Comparison of ENCODE assay signal across 1 cellular context in the genomic region with DNA sequence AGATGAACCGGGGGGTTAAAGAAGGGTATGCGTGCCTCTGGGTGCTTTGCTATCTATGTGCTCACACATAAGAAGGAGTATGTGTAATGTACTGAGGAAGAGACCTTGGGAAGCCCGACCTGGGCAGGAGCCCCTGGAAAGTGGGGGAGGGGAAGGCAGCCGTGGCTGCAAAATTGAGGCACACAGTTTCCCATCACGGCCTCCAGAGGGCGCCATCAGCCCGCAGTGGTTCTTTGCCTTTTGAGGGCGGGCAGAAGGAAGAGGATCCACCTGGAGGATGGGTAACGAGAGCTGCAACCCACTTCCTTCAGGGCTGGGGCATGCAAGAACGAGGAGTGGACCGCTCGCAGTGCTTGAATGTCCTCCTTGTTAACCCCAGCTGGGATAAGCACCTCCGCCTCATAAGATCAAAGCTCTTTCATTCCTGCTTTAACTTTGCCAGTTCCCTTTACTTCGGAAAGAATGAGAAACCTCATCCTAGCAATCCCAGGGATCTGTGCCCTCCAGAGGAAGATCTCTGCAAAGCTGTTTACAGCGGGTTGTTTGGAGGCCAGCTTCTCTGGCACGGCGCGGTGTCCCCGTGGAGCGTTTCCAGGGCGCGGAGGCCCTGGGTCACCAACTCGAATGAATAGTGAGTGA.
TF ChIP-seq lines count a peak whose summit lies in the region.

No MANE protein-coding gene starts in this region.

TF ChIP-seq in HepG2, 621 proteins besides CTCF, POLR2A, EP300 and RAD21 (continued from another document and continues in another):
- TF ChIP-seq, protein P1, sequence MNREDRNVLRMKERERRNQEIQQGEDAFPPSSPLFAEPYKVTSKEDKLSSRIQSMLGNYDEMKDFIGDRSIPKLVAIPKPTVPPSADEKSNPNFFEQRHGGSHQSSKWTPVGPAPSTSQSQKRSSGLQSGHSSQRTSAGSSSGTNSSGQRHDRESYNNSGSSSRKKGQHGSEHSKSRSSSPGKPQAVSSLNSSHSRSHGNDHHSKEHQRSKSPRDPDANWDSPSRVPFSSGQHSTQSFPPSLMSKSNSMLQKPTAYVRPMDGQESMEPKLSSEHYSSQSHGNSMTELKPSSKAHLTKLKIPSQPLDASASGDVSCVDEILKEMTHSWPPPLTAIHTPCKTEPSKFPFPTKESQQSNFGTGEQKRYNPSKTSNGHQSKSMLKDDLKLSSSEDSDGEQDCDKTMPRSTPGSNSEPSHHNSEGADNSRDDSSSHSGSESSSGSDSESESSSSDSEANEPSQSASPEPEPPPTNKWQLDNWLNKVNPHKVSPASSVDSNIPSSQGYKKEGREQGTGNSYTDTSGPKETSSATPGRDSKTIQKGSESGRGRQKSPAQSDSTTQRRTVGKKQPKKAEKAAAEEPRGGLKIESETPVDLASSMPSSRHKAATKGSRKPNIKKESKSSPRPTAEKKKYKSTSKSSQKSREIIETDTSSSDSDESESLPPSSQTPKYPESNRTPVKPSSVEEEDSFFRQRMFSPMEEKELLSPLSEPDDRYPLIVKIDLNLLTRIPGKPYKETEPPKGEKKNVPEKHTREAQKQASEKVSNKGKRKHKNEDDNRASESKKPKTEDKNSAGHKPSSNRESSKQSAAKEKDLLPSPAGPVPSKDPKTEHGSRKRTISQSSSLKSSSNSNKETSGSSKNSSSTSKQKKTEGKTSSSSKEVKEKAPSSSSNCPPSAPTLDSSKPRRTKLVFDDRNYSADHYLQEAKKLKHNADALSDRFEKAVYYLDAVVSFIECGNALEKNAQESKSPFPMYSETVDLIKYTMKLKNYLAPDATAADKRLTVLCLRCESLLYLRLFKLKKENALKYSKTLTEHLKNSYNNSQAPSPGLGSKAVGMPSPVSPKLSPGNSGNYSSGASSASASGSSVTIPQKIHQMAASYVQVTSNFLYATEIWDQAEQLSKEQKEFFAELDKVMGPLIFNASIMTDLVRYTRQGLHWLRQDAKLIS (CRISPR knock-in tag; IDR thresholded peaks at IDR 0.05): no peak
- peak; percentile 17; the same call in 1 of the 2 replicates for TF ChIP-seq SAP130 (CRISPR knock-in tag; IDR thresholded peaks at IDR 0.05; ENCODE audit: low read depth)
- TF ChIP-seq REL (CRISPR knock-in tag; conservative IDR thresholded peaks at IDR 0.05): no peak
- TF ChIP-seq, protein P2, sequence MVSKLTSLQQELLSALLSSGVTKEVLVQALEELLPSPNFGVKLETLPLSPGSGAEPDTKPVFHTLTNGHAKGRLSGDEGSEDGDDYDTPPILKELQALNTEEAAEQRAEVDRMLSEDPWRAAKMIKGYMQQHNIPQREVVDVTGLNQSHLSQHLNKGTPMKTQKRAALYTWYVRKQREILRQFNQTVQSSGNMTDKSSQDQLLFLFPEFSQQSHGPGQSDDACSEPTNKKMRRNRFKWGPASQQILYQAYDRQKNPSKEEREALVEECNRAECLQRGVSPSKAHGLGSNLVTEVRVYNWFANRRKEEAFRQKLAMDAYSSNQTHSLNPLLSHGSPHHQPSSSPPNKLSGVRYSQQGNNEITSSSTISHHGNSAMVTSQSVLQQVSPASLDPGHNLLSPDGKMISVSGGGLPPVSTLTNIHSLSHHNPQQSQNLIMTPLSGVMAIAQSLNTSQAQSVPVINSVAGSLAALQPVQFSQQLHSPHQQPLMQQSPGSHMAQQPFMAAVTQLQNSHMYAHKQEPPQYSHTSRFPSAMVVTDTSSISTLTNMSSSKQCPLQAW (CRISPR knock-in tag; IDR thresholded peaks at IDR 0.05): 0 out of 2 replicates have a peak, but pooled peaks have one; percentile 31
- 0 out of 2 replicates have a peak, but pooled peaks have one; percentile 37 for TF ChIP-seq KLF11 (CRISPR knock-in tag; IDR thresholded peaks at IDR 0.05)
- TF ChIP-seq, protein P3, sequence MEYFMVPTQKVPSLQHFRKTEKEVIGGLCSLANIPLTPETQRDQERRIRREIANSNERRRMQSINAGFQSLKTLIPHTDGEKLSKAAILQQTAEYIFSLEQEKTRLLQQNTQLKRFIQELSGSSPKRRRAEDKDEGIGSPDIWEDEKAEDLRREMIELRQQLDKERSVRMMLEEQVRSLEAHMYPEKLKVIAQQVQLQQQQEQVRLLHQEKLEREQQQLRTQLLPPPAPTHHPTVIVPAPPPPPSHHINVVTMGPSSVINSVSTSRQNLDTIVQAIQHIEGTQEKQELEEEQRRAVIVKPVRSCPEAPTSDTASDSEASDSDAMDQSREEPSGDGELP (IDR thresholded peaks at IDR 0.05; ENCODE audit: borderline replicate concordance, low read depth): no peak
- TF ChIP-seq, protein P4, sequence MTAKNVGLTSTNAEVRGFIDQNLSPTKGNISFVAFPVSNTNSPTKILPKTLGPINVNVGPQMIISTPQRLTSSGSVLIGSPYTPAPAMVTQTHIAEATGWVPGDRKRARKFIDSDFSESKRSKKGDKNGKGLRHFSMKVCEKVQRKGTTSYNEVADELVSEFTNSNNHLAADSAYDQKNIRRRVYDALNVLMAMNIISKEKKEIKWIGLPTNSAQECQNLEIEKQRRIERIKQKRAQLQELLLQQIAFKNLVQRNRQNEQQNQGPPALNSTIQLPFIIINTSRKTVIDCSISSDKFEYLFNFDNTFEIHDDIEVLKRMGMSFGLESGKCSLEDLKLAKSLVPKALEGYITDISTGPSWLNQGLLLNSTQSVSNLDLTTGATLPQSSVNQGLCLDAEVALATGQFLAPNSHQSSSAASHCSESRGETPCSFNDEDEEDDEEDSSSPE (CRISPR knock-in tag; IDR thresholded peaks at IDR 0.05): 0 out of 2 replicates have a peak, but pooled peaks have one; percentile 37
- TF ChIP-seq ZMYM4 (CRISPR knock-in tag; IDR thresholded peaks at IDR 0.05): peak; percentile 43; the same call in 1 of the 2 replicates
- TF ChIP-seq SALL1 (CRISPR knock-in tag; IDR thresholded peaks at IDR 0.05): peak; percentile 56; the same call in 1 of the 2 replicates
- TF ChIP-seq, protein P5, sequence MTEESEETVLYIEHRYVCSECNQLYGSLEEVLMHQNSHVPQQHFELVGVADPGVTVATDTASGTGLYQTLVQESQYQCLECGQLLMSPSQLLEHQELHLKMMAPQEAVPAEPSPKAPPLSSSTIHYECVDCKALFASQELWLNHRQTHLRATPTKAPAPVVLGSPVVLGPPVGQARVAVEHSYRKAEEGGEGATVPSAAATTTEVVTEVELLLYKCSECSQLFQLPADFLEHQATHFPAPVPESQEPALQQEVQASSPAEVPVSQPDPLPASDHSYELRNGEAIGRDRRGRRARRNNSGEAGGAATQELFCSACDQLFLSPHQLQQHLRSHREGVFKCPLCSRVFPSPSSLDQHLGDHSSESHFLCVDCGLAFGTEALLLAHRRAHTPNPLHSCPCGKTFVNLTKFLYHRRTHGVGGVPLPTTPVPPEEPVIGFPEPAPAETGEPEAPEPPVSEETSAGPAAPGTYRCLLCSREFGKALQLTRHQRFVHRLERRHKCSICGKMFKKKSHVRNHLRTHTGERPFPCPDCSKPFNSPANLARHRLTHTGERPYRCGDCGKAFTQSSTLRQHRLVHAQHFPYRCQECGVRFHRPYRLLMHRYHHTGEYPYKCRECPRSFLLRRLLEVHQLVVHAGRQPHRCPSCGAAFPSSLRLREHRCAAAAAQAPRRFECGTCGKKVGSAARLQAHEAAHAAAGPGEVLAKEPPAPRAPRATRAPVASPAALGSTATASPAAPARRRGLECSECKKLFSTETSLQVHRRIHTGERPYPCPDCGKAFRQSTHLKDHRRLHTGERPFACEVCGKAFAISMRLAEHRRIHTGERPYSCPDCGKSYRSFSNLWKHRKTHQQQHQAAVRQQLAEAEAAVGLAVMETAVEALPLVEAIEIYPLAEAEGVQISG (CRISPR knock-in tag; IDR thresholded peaks at IDR 0.05): 0 out of 2 replicates have a peak, but pooled peaks have one; percentile 21
- TF ChIP-seq ZNF331 (CRISPR knock-in tag; IDR thresholded peaks at IDR 0.05): 0 out of 2 replicates have a peak, but pooled peaks have one; percentile 24
- TF ChIP-seq, protein P6, sequence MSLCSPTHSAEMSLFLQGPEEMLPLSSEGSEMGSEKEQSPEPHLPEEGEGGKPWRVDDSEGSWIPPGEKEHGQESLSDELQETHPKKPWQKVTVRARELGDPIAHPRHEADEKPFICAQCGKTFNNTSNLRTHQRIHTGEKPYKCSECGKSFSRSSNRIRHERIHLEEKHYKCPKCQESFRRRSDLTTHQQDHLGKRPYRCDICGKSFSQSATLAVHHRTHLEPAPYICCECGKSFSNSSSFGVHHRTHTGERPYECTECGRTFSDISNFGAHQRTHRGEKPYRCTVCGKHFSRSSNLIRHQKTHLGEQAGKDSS (CRISPR knock-in tag; IDR thresholded peaks at IDR 0.05; ENCODE audit: borderline replicate concordance, low read depth): 0 out of 2 replicates have a peak, but pooled peaks have one; percentile 23
- no peak for TF ChIP-seq ZNF124 (CRISPR knock-in tag; IDR thresholded peaks at IDR 0.05)
- TF ChIP-seq MXD4 (CRISPR knock-in tag; IDR thresholded peaks at IDR 0.05): no peak
- TF ChIP-seq XRCC5 (optimal IDR thresholded peaks at IDR 0.05; ENCODE audit: low read length): peak; percentile 83
- no peak for TF ChIP-seq ATF1 (CRISPR knock-in tag; IDR thresholded peaks at IDR 0.05)
- TF ChIP-seq SIN3B (IDR thresholded peaks at IDR 0.05; ENCODE audit: low read length): no peak
- TF ChIP-seq KDM2A (CRISPR knock-in tag; IDR thresholded peaks at IDR 0.05; ENCODE audit: borderline replicate concordance, low read depth): peak; percentile 43; the same call in 1 of the 2 replicates
- TF ChIP-seq GATAD2A (CRISPR knock-in tag; IDR thresholded peaks at IDR 0.05): peak; percentile 44; the same call in 1 of the 2 replicates
- TF ChIP-seq ZNF768 (CRISPR knock-in tag; IDR thresholded peaks at IDR 0.05): 0 out of 2 replicates have a peak, but pooled peaks have one; percentile 18
- peak; percentile 62; the same call in 1 of the 2 replicates for TF ChIP-seq ELF3 (CRISPR knock-in tag; IDR thresholded peaks at IDR 0.05)
- TF ChIP-seq ATF7 (IDR thresholded peaks at IDR 0.05): no peak
- TF ChIP-seq ATF7 (CRISPR knock-in tag; IDR thresholded peaks at IDR 0.05): peak; percentile 35; the same call in 1 of the 2 replicates
- TF ChIP-seq ZNF274 (CRISPR knock-in tag; IDR thresholded peaks at IDR 0.05): no peak
- TF ChIP-seq ZKSCAN1 (IDR thresholded peaks at IDR 0.05; ENCODE audit: low read length): no peak
- 0 out of 2 replicates have a peak, but pooled peaks have one; percentile 21 for TF ChIP-seq RXRB (CRISPR knock-in tag; IDR thresholded peaks at IDR 0.05; ENCODE audit: borderline replicate concordance)
- TF ChIP-seq MBNL3 (CRISPR knock-in tag; conservative IDR thresholded peaks at IDR 0.05): no peak
- TF ChIP-seq RXRA (CRISPR knock-in tag; IDR thresholded peaks at IDR 0.05): 0 out of 2 replicates have a peak, but pooled peaks have one; percentile 22
- TF ChIP-seq, protein P7, sequence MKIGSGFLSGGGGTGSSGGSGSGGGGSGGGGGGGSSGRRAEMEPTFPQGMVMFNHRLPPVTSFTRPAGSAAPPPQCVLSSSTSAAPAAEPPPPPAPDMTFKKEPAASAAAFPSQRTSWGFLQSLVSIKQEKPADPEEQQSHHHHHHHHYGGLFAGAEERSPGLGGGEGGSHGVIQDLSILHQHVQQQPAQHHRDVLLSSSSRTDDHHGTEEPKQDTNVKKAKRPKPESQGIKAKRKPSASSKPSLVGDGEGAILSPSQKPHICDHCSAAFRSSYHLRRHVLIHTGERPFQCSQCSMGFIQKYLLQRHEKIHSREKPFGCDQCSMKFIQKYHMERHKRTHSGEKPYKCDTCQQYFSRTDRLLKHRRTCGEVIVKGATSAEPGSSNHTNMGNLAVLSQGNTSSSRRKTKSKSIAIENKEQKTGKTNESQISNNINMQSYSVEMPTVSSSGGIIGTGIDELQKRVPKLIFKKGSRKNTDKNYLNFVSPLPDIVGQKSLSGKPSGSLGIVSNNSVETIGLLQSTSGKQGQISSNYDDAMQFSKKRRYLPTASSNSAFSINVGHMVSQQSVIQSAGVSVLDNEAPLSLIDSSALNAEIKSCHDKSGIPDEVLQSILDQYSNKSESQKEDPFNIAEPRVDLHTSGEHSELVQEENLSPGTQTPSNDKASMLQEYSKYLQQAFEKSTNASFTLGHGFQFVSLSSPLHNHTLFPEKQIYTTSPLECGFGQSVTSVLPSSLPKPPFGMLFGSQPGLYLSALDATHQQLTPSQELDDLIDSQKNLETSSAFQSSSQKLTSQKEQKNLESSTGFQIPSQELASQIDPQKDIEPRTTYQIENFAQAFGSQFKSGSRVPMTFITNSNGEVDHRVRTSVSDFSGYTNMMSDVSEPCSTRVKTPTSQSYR (CRISPR knock-in tag; IDR thresholded peaks at IDR 0.05; ENCODE audit: borderline replicate concordance): peak; percentile 97
- TF ChIP-seq FLYWCH1 (CRISPR knock-in tag; IDR thresholded peaks at IDR 0.05): no peak
- TF ChIP-seq, protein P8, sequence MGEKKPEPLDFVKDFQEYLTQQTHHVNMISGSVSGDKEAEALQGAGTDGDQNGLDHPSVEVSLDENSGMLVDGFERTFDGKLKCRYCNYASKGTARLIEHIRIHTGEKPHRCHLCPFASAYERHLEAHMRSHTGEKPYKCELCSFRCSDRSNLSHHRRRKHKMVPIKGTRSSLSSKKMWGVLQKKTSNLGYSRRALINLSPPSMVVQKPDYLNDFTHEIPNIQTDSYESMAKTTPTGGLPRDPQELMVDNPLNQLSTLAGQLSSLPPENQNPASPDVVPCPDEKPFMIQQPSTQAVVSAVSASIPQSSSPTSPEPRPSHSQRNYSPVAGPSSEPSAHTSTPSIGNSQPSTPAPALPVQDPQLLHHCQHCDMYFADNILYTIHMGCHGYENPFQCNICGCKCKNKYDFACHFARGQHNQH (CRISPR knock-in tag; IDR thresholded peaks at IDR 0.05): peak; percentile 41; the same call in 1 of the 2 replicates
- peak; percentile 12 for TF ChIP-seq TEAD3 (CRISPR knock-in tag; optimal IDR thresholded peaks at IDR 0.05; ENCODE audit: borderline replicate concordance)
- peak; percentile 86 for TF ChIP-seq STAG1 (CRISPR knock-in tag; IDR thresholded peaks at IDR 0.05)
- TF ChIP-seq GATAD1 (CRISPR knock-in tag; IDR thresholded peaks at IDR 0.05): peak; percentile 31; the same call in 1 of the 2 replicates
- TF ChIP-seq NRL (CRISPR knock-in tag; IDR thresholded peaks at IDR 0.05; ENCODE audit: borderline replicate concordance): 0 out of 2 replicates have a peak, but pooled peaks have one; percentile 19
- TF ChIP-seq, protein P9, sequence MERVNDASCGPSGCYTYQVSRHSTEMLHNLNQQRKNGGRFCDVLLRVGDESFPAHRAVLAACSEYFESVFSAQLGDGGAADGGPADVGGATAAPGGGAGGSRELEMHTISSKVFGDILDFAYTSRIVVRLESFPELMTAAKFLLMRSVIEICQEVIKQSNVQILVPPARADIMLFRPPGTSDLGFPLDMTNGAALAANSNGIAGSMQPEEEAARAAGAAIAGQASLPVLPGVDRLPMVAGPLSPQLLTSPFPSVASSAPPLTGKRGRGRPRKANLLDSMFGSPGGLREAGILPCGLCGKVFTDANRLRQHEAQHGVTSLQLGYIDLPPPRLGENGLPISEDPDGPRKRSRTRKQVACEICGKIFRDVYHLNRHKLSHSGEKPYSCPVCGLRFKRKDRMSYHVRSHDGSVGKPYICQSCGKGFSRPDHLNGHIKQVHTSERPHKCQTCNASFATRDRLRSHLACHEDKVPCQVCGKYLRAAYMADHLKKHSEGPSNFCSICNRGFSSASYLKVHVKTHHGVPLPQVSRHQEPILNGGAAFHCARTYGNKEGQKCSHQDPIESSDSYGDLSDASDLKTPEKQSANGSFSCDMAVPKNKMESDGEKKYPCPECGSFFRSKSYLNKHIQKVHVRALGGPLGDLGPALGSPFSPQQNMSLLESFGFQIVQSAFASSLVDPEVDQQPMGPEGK (CRISPR knock-in tag; IDR thresholded peaks at IDR 0.05): peak; percentile 12; the same call in 1 of the 2 replicates
- TF ChIP-seq ZNF777 (CRISPR knock-in tag; IDR thresholded peaks at IDR 0.05): no peak
- peak; percentile 74; the same call in 1 of the 2 replicates for TF ChIP-seq ERF (CRISPR knock-in tag; IDR thresholded peaks at IDR 0.05)
- 0 out of 2 replicates have a peak, but pooled peaks have one; percentile 62 for TF ChIP-seq ZNF614 (CRISPR knock-in tag; IDR thresholded peaks at IDR 0.05; ENCODE audit: borderline replicate concordance)
